ENCODE assay signal across 12 cellular contexts in the genomic region with DNA sequence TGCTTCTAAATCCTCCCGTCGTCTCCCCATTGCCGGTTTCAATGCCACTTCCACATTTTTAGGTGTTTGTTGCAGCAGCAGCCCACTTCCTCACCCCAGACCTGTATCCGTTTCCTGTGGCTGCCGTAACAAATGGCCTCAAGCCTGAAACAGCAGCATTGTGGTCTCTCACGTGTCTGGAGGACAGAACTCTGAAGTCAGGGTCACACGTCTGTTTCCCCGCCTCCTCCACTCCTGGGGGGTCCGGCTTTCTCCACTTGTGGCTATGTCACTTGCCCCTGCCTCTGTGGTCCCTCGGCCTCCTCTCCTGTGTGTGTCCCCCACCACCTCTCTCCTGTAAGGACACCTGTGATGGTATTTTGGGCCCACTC. TPM values are rescaled to one million over a fixed set of nuclear protein-coding genes. Genes with fewer than 3 reads are reported as not detected.
DNase-seq lines count a peak whose midpoint lies in the region; FAIRE-seq and TF ChIP-seq lines count a peak whose summit lies in the region.
"Had no signal": no experiment of that assay in that cellular context is flagged by ENCODE, and none has a peak within 500 bp of the region (broad histone marks: within the 10 kb centered on the region; RNA-seq: fewer than 3 reads in every experiment).

No MANE protein-coding gene starts in this region.

- no TSS peak for BruUV-seq in mammary epithelial cell (replicated peaks; lab: Mats Ljungman, UMichigan)

- H3K4me2 ChIP-seq in mammary epithelial cell (ENCODE audit: insufficient read depth, low read depth, low read length) = no peak overlapping the region

- no peak overlapping the region for H3K9ac ChIP-seq in mammary epithelial cell (ENCODE audit: insufficient read depth, low read length)

- H3K27ac ChIP-seq in caudate nucleus (ENCODE audit: low read depth, low read length) (peak overlapping the region; percentile 16), small intestine (ENCODE audit: low read depth in 1 of 2, low read length in 1 of 2) (no peak overlapping the region), mammary epithelial cell (ENCODE audit: insufficient read depth, low read depth, low read length) (no peak overlapping the region)
- H3K27ac ChIP-seq: cardiac muscle cell had no signal

- TF ChIP-seq CTCF in mammary epithelial cell (conservative IDR thresholded peaks at IDR 0.05 in 1 of 2, IDR thresholded peaks at IDR 0.05 in 1 of 2; ENCODE audit: extremely low read depth in 1 of 2, insufficient read depth in 1 of 2, low read depth in 1 of 2, low read length in 2 of 2) = no peak

- H3K4me1 ChIP-seq in small intestine (ENCODE audit: control insufficient read depth in 2 of 2, insufficient read depth in 1 of 2, low read depth in 1 of 2, low read length in 1 of 2) = no peaks in the 10 kb centered on the region
- H3K4me1 ChIP-seq in mammary epithelial cell (ENCODE audit: insufficient read depth, low read length) = peaks cover under 1% of the 10 kb centered on the region

- FAIRE-seq in GM12891 (lab: Jason Lieb, UNC) = peak; percentile 57
- FAIRE-seq in small intestine (lab: Jason Lieb, UNC) = no peak
- FAIRE-seq: H1 had no signal

- H3K79me2 ChIP-seq in mammary epithelial cell (ENCODE audit: insufficient read depth, low read length) = no peaks in the 10 kb centered on the region

- intact Hi-C loops in mammary epithelial cell (cut with micrococcal nuclease) = loop anchor here (5.0 kb wide), 1 partner anchor 52 kb away; no protein-coding TSS in a partner anchor

- TF ChIP-seq POLR2A in GM12891 (IDR thresholded peaks at IDR 0.05; ENCODE audit: low read depth, low read length) = no peak

- no peaks in the 10 kb centered on the region for H3K36me3 ChIP-seq in small intestine (ENCODE audit: control insufficient read depth in 2 of 2, insufficient read depth in 2 of 2, low read length in 2 of 2)
- no peaks in the 10 kb centered on the region for H3K36me3 ChIP-seq in mammary epithelial cell (ENCODE audit: insufficient read depth, low read length)
- H3K36me3 ChIP-seq: cardiac muscle cell had no signal

- H3K27me3 ChIP-seq in small intestine (ENCODE audit: control insufficient read depth in 2 of 2, insufficient read depth in 2 of 2, low read length in 2 of 2) (no peaks in the 10 kb centered on the region), mammary epithelial cell (ENCODE audit: insufficient read depth, low read length) (no peaks in the 10 kb centered on the region)

- no peak overlapping the region for H3K4me3 ChIP-seq in small intestine (ENCODE audit: low read depth in 1 of 2, low read length in 2 of 2)
- no peak overlapping the region for H3K4me3 ChIP-seq in mammary epithelial cell (replicated peaks in 1 of 3; ENCODE audit: insufficient read depth in 1 of 3, low read depth in 2 of 3, low read length in 3 of 3)
- H3K4me3 ChIP-seq: cardiac muscle cell had no signal

- WGBS in small intestine, 3 donors = 61 to 76% (median 67%) methylated on average over 10 of the region's 10 CpGs
- 91% methylated on average over 7 of the region's 10 CpGs for WGBS in mammary epithelial cell (ENCODE audit: low coverage, missing lambda C conversion rate)

- H3K9me3 ChIP-seq in small intestine (ENCODE audit: control insufficient read depth, low read depth) = no peaks in the 10 kb centered on the region
- peaks cover 12% of the 10 kb centered on the region for H3K9me3 ChIP-seq in mammary epithelial cell (replicated peaks; ENCODE audit: insufficient read depth, low read length)

- no peak overlapping the region for H2AFZ ChIP-seq in mammary epithelial cell (ENCODE audit: low read depth, low read length)

- DNase-seq in GM12891 (ENCODE audit: insufficient read length, low spot score) = no peak
- DNase-seq in NOMO-1 treated with dmso at 0.1 percent for 144 hours (lab: John Stamatoyannopoulos, UW; ENCODE audit: unreplicated experiment) = peak; percentile 75
- no peak for DNase-seq in caudate nucleus (lab: John Stamatoyannopoulos, UW)
- DNase-seq in small intestine = peak; percentile 50
- no peak for DNase-seq in cerebellum (ENCODE audit: low spot score)
- DNase-seq in mammary epithelial cell = no peak
- DNase-seq in effector CD4-positive, alpha-beta T cell = no peak
- DNase-seq: DND-41, foreskin fibroblast, NCI-H1436 treated with DMSO at 0.1 percent for 48 hours had no signal

- CTCF ChIA-PET in mammary epithelial cell (lab: Charles Lee; ENCODE audit: low non-redundant PET) = no interaction called here

- no peaks in the 10 kb centered on the region for H4K20me1 ChIP-seq in mammary epithelial cell (ENCODE audit: insufficient read depth, low read length)

- in situ Hi-C loops in mammary epithelial cell (cut with MboI; ENCODE audit: low sequenced_read_pairs in 2 of 2) = no loop called here

- dilution Hi-C loops in mammary epithelial cell (cut with HindIII; ENCODE audit: low sequenced_read_pairs) = no loop called here

TF ChIP-seq in GM12891, 5 proteins besides CTCF, POLR2A, EP300 and RAD21:
- TF ChIP-seq SPI1 (IDR thresholded peaks at IDR 0.05; ENCODE audit: low read depth, low read length) = peak; percentile 64
- no peak for TF ChIP-seq POU2F2 (IDR thresholded peaks at IDR 0.05; ENCODE audit: low read depth, low read length)

RNA-seq across cellular contexts. Expression of a gene that starts 21.8 kb away (rescaled TPM):
- polyA plus RNA-seq in GM12891 (2012; ENCODE audit: low read depth, missing spikeins) = 7.6 TPM
- polyA plus RNA-seq in small intestine (1 to 10 TPM in 2 of 3 donors, under 1 TPM in 1; 0.89 to 2.7 (median 2.7) TPM), mammary epithelial cell (16.6 TPM)
- total RNA-seq in cerebellum (4.0 TPM), mammary epithelial cell (10 to 100 TPM in 1 of 2 donors, 1 to 10 TPM in 1; 6.2 to 14.6 TPM)
- 19.7 TPM for polyA minus RNA-seq in mammary epithelial cell
- total RNA-seq: cardiac muscle cell had no signal
- polyA plus RNA-seq: cardiac muscle cell had no signal

RNA-seq across cellular contexts. Expression of a gene that starts 36.1 kb away (rescaled TPM):
- polyA plus RNA-seq in GM12891 (2012; ENCODE audit: low read depth, missing spikeins) = 21.5 TPM
- polyA plus RNA-seq in small intestine (10 to 100 TPM; 17.9 to 35.9 (median 32.1) TPM), mammary epithelial cell (3.4 TPM)
- total RNA-seq in cerebellum (9.3 TPM), mammary epithelial cell (1 to 10 TPM; 8.3 to 9.6 TPM)
- not detected for polyA minus RNA-seq in mammary epithelial cell

Comparison
In these comparisons a context has a peak if more than half of its experiments do, and no peak if none do; other contexts are left out.
1. DNase-seq: peak in NOMO-1 treated with dmso at 0.1 percent for 144 hours (single experiment) and small intestine (single experiment); none in GM12891 (single experiment), caudate nucleus (0 of 61), cerebellum (single experiment), mammary epithelial cell (single experiment) and effector CD4-positive, alpha-beta T cell (single experiment).